In the genomic region with DNA sequence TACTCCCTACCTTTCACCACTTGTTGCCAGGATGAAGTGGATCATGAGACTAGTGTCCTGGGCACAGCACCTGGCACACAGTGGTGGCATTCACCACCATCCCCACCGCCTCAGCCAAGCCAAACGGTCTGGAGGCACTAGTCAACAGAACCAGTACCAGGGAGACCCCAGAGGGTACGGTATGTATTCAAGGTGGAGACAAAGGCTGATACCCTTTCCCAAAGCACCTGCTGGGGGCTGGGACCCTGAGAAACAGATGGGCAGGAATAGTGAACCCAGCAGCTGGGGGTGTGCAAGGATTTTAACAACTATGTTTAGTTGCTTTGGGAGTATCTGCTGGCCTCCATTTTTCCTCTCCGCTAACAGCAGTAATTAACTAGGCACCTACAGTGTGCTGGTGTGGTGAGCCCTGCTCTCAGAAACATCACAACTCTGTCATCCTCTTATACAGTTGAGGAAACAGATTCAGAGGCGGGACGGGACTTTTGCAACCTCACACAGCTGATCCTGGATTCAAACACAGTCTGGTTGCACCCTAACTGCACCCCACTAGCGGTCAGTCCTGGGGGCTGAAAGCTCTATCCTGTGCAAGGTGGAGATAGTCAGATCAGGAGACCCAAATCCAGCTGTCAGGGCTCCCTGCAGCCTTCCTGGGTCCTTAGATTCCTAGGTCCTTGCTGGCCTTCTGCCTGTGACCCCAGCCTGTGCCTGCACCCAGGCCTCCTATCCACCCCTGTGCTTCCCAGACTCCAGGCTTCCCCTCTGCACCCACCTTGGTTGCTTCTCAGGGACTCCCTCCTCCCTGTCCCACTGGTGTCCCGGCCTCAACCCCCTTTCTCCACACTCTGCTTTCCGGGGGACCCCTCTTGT, we compare ENCODE assay signal across 8 cellular contexts. TPM values are rescaled to one million over a fixed set of nuclear protein-coding genes. Genes with fewer than 3 reads are reported as not detected.
DNase-seq lines count a peak whose midpoint lies in the region; ATAC-seq, FAIRE-seq and TF ChIP-seq lines count a peak whose summit lies in the region.

No MANE protein-coding gene starts in this region.

- H3K9me3 ChIP-seq in HEK293 (ENCODE audit: control insufficient read depth, insufficient read depth, low read depth, low read length) (no peaks in the 10 kb centered on the region), left ventricle myocardium inferior (replicated peaks) (no peaks in the 10 kb centered on the region), spleen (no peaks in the 10 kb centered on the region)

- intact Hi-C loops in activated B cell treated with CpG ODN at 0.5 μM for 24 hours (cut with micrococcal nuclease) (loop anchor here (1.0 to 10.0 kb wide), 5 partner anchors 42 to 670 kb away; a partner anchor contains a TSS), left ventricle myocardium inferior (cut with micrococcal nuclease) (no loop called here), spleen (cut with DNase I; ENCODE audit: low total_unique reads) (no loop called here)

- CTCF ChIA-PET in HEK293 (lab: Yijun Ruan, JAX) (interaction anchor here (0.6 kb wide), 1 partner anchor 28 kb away, joined by 3 read pairs; no protein-coding TSS in a partner anchor), activated B cell treated with CpG ODN at 0.5 μM for 24 hours (lab: Charles Lee) (no interaction called here)

- POLR2A ChIA-PET in HEK293 (lab: Yijun Ruan, JAX) (interaction anchor here (1.3 to 1.5 kb wide), 3 partner anchors 41 to 47 kb away, joined by 3 to 12 read pairs (median 10); a partner anchor contains a TSS), activated B cell treated with CpG ODN at 0.5 μM for 24 hours (lab: Charles Lee) (interaction anchor here (1.0 to 3.0 kb wide), 3 partner anchors 42 to 670 kb away, joined by 3 to 37 read pairs (median 7); a partner anchor contains a TSS)

- H3K4me1 ChIP-seq in HEK293 (ENCODE audit: control insufficient read depth, insufficient read depth, low read length) (no peaks in the 10 kb centered on the region; the same call in 1 of the 2 replicates), left ventricle myocardium inferior (peaks cover 68% of the 10 kb centered on the region), spleen (peaks cover 0 to 33% (median 18%) of the 10 kb centered on the region in 6 donors)

- H3K27ac ChIP-seq in HEK293 (ENCODE audit: extremely low read depth, low read depth, low read length) (no peak overlapping the region), left ventricle myocardium inferior (replicated peaks) (peak overlapping the region; percentile 91), spleen (no peak overlapping the region)

- FAIRE-seq in GM19239 (lab: Jason Lieb, UNC): no peak

- H3K36me3 Mint-ChIP-seq in activated B cell treated with CpG ODN at 0.5 μM for 24 hours (ENCODE audit: low read depth): peaks cover 3% of the 10 kb centered on the region

- H3K27ac Mint-ChIP-seq in activated B cell treated with CpG ODN at 0.5 μM for 24 hours: no peak overlapping the region

- TF ChIP-seq POLR2A in spleen (IDR thresholded peaks at IDR 0.05): no peak

- no peak for TF ChIP-seq CTCF in HEK293 (tag by site-specific recombination; IDR thresholded peaks at IDR 0.05)
- no peak for TF ChIP-seq CTCF in activated B cell treated with CpG ODN at 0.5 μM for 24 hours (IDR thresholded peaks at IDR 0.05)
- no peak for TF ChIP-seq CTCF in left ventricle myocardium inferior (IDR thresholded peaks at IDR 0.05; ENCODE audit: borderline replicate concordance)
- TF ChIP-seq CTCF in spleen (IDR thresholded peaks at IDR 0.05 in 8 of 11, conservative IDR thresholded peaks at IDR 0.05 in 3 of 11): no peak

- ATAC-seq in activated B cell treated with CpG ODN at 0.5 μM for 24 hours (ENCODE audit: low read depth) (no peak), GM18511 (IDR thresholded peaks at IDR 0.05; ENCODE audit: unreplicated experiment) (no peak), GM18861 (IDR thresholded peaks at IDR 0.05; ENCODE audit: unreplicated experiment) (no peak)

- H3K27me3 Mint-ChIP-seq in activated B cell treated with CpG ODN at 0.5 μM for 24 hours: no peaks in the 10 kb centered on the region

- H3K27me3 ChIP-seq in left ventricle myocardium inferior (ENCODE audit: low read depth) (no peaks in the 10 kb centered on the region), spleen (replicated peaks in 1 of 7) (peaks cover 0 to 9% (median 0%) of the 10 kb centered on the region in 7 donors)

- peaks cover 29% of the 10 kb centered on the region for H3K4me1 Mint-ChIP-seq in activated B cell treated with CpG ODN at 0.5 μM for 24 hours

- 64 to 80% (median 70%) methylated on average over 8 to 9 of the region's 9 CpGs for WGBS in spleen, 5 donors

- H3K36me3 ChIP-seq in HEK293 (ENCODE audit: control insufficient read depth in 2 of 2, insufficient read depth in 1 of 2, low read length in 2 of 2) (peaks cover 0 to 8% of the 10 kb centered on the region in 2 experiments; a peak in 2 of 3 replicates), left ventricle myocardium inferior (peaks cover 4% of the 10 kb centered on the region), spleen (no peaks in the 10 kb centered on the region)

- H3K4me3 ChIP-seq in HEK293 (ENCODE audit: low read depth, low read length) (peak overlapping the region; percentile 56), left ventricle myocardium inferior (peak overlapping the region; percentile 77), spleen (peak overlapping the region in 6 of 8 donors; percentile 62 to 88 (median 74))

- no peaks in the 10 kb centered on the region for H3K9me3 Mint-ChIP-seq in activated B cell treated with CpG ODN at 0.5 μM for 24 hours

- H3K4me3 Mint-ChIP-seq in activated B cell treated with CpG ODN at 0.5 μM for 24 hours: peak overlapping the region; percentile 79

- DNase-seq in activated B cell treated with CpG ODN at 0.5 μM for 24 hours (no peak), left ventricle myocardium inferior (no peak), spleen (peak; percentile 68), GM19239 (ENCODE audit: insufficient read length, low spot score) (no peak), mucosa of gallbladder (ENCODE audit: low spot score) (no peak)

TF ChIP-seq in HEK293, 187 proteins besides CTCF, POLR2A, EP300 and RAD21 (continues in another document):
- TF ChIP-seq ZNF266 (tag by site-specific recombination; IDR thresholded peaks at IDR 0.05; ENCODE audit: low read depth): no peak
- TF ChIP-seq ZNF391 (tag by site-specific recombination; IDR thresholded peaks at IDR 0.05; ENCODE audit: borderline replicate concordance, low read depth): no peak
- no peak for TF ChIP-seq ZNF423 (tag by site-specific recombination; IDR thresholded peaks at IDR 0.05)
- TF ChIP-seq, protein P1, sequence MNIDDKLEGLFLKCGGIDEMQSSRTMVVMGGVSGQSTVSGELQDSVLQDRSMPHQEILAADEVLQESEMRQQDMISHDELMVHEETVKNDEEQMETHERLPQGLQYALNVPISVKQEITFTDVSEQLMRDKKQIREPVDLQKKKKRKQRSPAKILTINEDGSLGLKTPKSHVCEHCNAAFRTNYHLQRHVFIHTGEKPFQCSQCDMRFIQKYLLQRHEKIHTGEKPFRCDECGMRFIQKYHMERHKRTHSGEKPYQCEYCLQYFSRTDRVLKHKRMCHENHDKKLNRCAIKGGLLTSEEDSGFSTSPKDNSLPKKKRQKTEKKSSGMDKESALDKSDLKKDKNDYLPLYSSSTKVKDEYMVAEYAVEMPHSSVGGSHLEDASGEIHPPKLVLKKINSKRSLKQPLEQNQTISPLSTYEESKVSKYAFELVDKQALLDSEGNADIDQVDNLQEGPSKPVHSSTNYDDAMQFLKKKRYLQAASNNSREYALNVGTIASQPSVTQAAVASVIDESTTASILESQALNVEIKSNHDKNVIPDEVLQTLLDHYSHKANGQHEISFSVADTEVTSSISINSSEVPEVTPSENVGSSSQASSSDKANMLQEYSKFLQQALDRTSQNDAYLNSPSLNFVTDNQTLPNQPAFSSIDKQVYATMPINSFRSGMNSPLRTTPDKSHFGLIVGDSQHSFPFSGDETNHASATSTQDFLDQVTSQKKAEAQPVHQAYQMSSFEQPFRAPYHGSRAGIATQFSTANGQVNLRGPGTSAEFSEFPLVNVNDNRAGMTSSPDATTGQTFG (tag by site-specific recombination; IDR thresholded peaks at IDR 0.05; ENCODE audit: borderline replicate concordance): no peak
- no peak for TF ChIP-seq ZNF629 (tag by site-specific recombination; IDR thresholded peaks at IDR 0.05)
- TF ChIP-seq KLF16 (tag by site-specific recombination; IDR thresholded peaks at IDR 0.05): no peak
- TF ChIP-seq ZNF664 (tag by site-specific recombination; IDR thresholded peaks at IDR 0.05): 0 out of 2 replicates have a peak, but pooled peaks have one; percentile 21
- no peak for TF ChIP-seq SP2 (tag by site-specific recombination; IDR thresholded peaks at IDR 0.05)
- TF ChIP-seq, protein P2, sequence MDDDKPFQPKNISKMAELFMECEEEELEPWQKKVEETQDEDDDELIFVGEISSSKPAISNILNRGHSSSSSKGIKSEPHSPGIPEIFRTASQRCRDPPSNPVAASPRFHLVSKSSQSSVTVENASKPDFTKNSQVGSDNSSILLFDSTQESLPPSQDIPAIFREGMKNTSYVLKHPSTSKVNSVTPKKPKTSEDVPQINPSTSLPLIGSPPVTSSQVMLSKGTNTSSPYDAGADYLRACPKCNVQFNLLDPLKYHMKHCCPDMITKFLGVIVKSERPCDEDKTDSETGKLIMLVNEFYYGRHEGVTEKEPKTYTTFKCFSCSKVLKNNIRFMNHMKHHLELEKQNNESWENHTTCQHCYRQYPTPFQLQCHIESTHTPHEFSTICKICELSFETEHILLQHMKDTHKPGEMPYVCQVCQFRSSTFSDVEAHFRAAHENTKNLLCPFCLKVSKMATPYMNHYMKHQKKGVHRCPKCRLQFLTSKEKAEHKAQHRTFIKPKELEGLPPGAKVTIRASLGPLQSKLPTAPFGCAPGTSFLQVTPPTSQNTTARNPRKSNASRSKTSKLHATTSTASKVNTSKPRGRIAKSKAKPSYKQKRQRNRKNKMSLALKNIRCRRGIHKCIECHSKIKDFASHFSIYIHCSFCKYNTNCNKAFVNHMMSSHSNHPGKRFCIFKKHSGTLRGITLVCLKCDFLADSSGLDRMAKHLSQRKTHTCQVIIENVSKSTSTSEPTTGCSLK (tag by site-specific recombination; IDR thresholded peaks at IDR 0.05): no peak
- no peak for TF ChIP-seq ZNF791 (tag by site-specific recombination; IDR thresholded peaks at IDR 0.05)
- TF ChIP-seq ZNF155 (tag by site-specific recombination; IDR thresholded peaks at IDR 0.05): no peak

RNA-seq across cellular contexts. Expression of a gene that starts 1.2 kb away (rescaled TPM):
- 1.7 and 2.0 TPM in 2 replicates for total RNA-seq in activated B cell treated with CpG ODN at 0.5 μM for 24 hours
- total RNA-seq in left ventricle myocardium inferior: 202 TPM
- total RNA-seq in spleen: 1 to 10 TPM; 2.4 to 8.7 (median 3.9) TPM
- 1 to 10 TPM; 4.3 to 6.3 (median 5.9) TPM for polyA plus RNA-seq in spleen
- total RNA-seq in mucosa of gallbladder: 13.0 TPM

RNA-seq across cellular contexts. Expression of a gene that starts 41.1 kb away (rescaled TPM):
- total RNA-seq in activated B cell treated with CpG ODN at 0.5 μM for 24 hours (44.2 and 50.5 TPM in 2 replicates), left ventricle myocardium inferior (19.9 TPM), spleen (10 to 100 TPM; 21.3 to 34.6 (median 33.2) TPM), mucosa of gallbladder (18.7 TPM)
- 10 to 100 TPM; 35.6 to 93.0 (median 60.9) TPM for polyA plus RNA-seq in spleen

RNA-seq across cellular contexts. Expression of a gene that starts 47.5 kb away (rescaled TPM):
- total RNA-seq in activated B cell treated with CpG ODN at 0.5 μM for 24 hours (13.9 and 15.8 TPM in 2 replicates), left ventricle myocardium inferior (10.7 TPM), spleen (10 to 100 TPM; 17.0 to 25.4 (median 18.9) TPM), mucosa of gallbladder (21.2 TPM)
- polyA plus RNA-seq in spleen: 1 to 10 TPM; 3.3 to 6.9 (median 4.8) TPM

Comparison
In these comparisons a context has a peak if more than half of its experiments do, and no peak if none do; other contexts are left out.
1. RNA of a gene that starts 1.2 kb away (total RNA-seq): 202 TPM in left ventricle myocardium inferior (single experiment); 13.0 TPM in mucosa of gallbladder (single experiment), 2.4 to 8.7 TPM in spleen and 1.7 to 2.0 TPM in activated B cell treated with CpG ODN at 0.5 μM for 24 hours; every median in the first group is over 10 times any median in the second.
2. Peak in every context shown above with its lines, with median percentiles within 50 percentile points of each other: H3K4me3 ChIP-seq.